ENCODE assay signal across 20 cellular contexts in the genomic region with DNA sequence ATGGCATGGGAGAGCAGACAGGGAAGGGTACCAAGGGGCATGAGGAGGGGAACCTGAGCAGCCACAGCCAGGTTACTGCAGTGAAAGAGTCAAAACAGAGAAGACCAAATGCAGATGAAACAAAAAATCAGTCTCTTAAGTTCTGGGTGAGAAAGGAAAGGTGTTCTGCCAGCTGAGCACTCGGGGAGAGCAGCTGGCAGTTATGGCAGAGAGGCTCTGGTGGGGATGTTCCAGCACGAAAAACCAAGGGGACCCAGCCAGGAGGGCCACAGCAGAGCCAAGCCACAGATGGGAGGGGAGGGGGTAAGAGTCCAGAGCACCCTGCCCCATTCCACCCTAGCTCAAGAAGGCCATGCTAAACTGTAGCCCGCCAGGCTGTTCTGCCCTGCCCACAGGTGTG. TPM values are rescaled to one million over a fixed set of nuclear protein-coding genes. Genes with fewer than 3 reads are reported as not detected.
DNase-seq lines count a peak whose midpoint lies in the region; ATAC-seq and TF ChIP-seq lines count a peak whose summit lies in the region.
"Had no signal": no experiment of that assay in that cellular context is flagged by ENCODE, and none has a peak within 500 bp of the region (broad histone marks: within the 10 kb centered on the region; RNA-seq: fewer than 3 reads in every experiment).

No MANE protein-coding gene starts in this region.

- no peak for DNase-seq in stimulated activated naive CD8-positive, alpha-beta T cell treated with anti-CD3 and anti-CD28 coated beads, Interleukin-15, Interleukin-2, amounts not matched to agents 100 U/mL and 50 U/mL, for 24 hours
- DNase-seq in activated naive CD8-positive, alpha-beta T cell treated with anti-CD3 and anti-CD28 coated beads, Interleukin-2, amount 50 U/mL, for 24 hours, result no peak
- no peak for DNase-seq in memory B cell (ENCODE audit: low spot score in 2 of 2)
- DNase-seq in type B pancreatic cell (ENCODE audit: extremely low spot score, unreplicated experiment), result no peak
- DNase-seq in GM19238 (ENCODE audit: insufficient read length, low spot score), result no peak
- DNase-seq in stimulated activated CD4-positive, alpha-beta T cell treated with anti-CD3 and anti-CD28 coated beads, Interleukin-1b, Interleukin-23, amount 100 ng/mL, for 48 hours, result no peak
- DNase-seq: ACHN; activated CD4-positive, alpha-beta T cell treated with anti-CD3 and anti-CD28 coated beads, Interleukin-2, amount 10 ng/mL, durations not matched to agents 24 days and 14 days; dermis blood vessel endothelial cell; DMS153; GF-D8; NCI-H1048; NCI-H2081 treated with DMSO at 0.1 percent for 48 hours; NCI-H524; stimulated activated CD4-positive, alpha-beta T cell treated with anti-CD3 and anti-CD28 coated beads, Interleukin-12 subunit alpha, Interleukin-12 subunit beta, amount 100 ng/mL, for 4 hours; SW 1271 had no signal

- peaks cover 28% of the 10 kb centered on the region for H3K4me1 Mint-ChIP-seq in stimulated activated naive CD8-positive, alpha-beta T cell treated with anti-CD3 and anti-CD28 coated beads, Interleukin-15, Interleukin-2, amounts not matched to agents 100 ng/mL and 50 ng/mL, for 24 hours (ENCODE audit: low read depth)
- H3K4me1 Mint-ChIP-seq in activated naive CD8-positive, alpha-beta T cell treated with anti-CD3 and anti-CD28 coated beads, Interleukin-2, amount 50 U/mL, for 24 hours, result peaks cover 33% of the 10 kb centered on the region
- H3K4me1 Mint-ChIP-seq in memory B cell, result peaks cover 40% of the 10 kb centered on the region
- H3K4me1 Mint-ChIP-seq in type B pancreatic cell (ENCODE audit: unreplicated experiment), result peaks cover 15% of the 10 kb centered on the region
- H3K4me1 Mint-ChIP-seq: mesothelial cell of epicardium had no signal

- peak overlapping the region; percentile 46 for H3K27ac Mint-ChIP-seq in stimulated activated naive CD8-positive, alpha-beta T cell treated with anti-CD3 and anti-CD28 coated beads, Interleukin-15, Interleukin-2, amounts not matched to agents 100 ng/mL and 50 ng/mL, for 24 hours
- peak overlapping the region; percentile 29 for H3K27ac Mint-ChIP-seq in activated naive CD8-positive, alpha-beta T cell treated with anti-CD3 and anti-CD28 coated beads, Interleukin-2, amount 50 U/mL, for 24 hours
- H3K27ac Mint-ChIP-seq in memory B cell (peak overlapping the region; percentile 17), type B pancreatic cell (peak overlapping the region; percentile 26)
- H3K27ac Mint-ChIP-seq: activated CD4-positive, alpha-beta T cell treated with anti-CD3 and anti-CD28 coated beads, Interleukin-2, amount 10 ng/mL, durations not matched to agents 24 days and 14 days; mesothelial cell of epicardium had no signal

- no peaks in the 10 kb centered on the region for H3K9me3 Mint-ChIP-seq in stimulated activated naive CD8-positive, alpha-beta T cell treated with anti-CD3 and anti-CD28 coated beads, Interleukin-15, Interleukin-2, amounts not matched to agents 100 ng/mL and 50 ng/mL, for 24 hours
- no peaks in the 10 kb centered on the region for H3K9me3 Mint-ChIP-seq in activated naive CD8-positive, alpha-beta T cell treated with anti-CD3 and anti-CD28 coated beads, Interleukin-2, amount 50 U/mL, for 24 hours
- H3K9me3 Mint-ChIP-seq in memory B cell (no peaks in the 10 kb centered on the region), type B pancreatic cell (no peaks in the 10 kb centered on the region)
- H3K9me3 Mint-ChIP-seq: activated CD4-positive, alpha-beta T cell treated with anti-CD3 and anti-CD28 coated beads, Interleukin-2, amount 10 ng/mL, durations not matched to agents 24 days and 14 days; mesothelial cell of epicardium had no signal

- peaks cover 57% of the 10 kb centered on the region for H3K36me3 Mint-ChIP-seq in stimulated activated naive CD8-positive, alpha-beta T cell treated with anti-CD3 and anti-CD28 coated beads, Interleukin-15, Interleukin-2, amounts not matched to agents 100 ng/mL and 50 ng/mL, for 24 hours (ENCODE audit: low read depth)
- peaks cover 42% of the 10 kb centered on the region for H3K36me3 Mint-ChIP-seq in activated naive CD8-positive, alpha-beta T cell treated with anti-CD3 and anti-CD28 coated beads, Interleukin-2, amount 50 U/mL, for 24 hours (ENCODE audit: low read depth)
- H3K36me3 Mint-ChIP-seq in memory B cell (peaks cover 43% of the 10 kb centered on the region), type B pancreatic cell (peaks cover 33% of the 10 kb centered on the region)

- no peak for ATAC-seq in stimulated activated naive CD8-positive, alpha-beta T cell treated with anti-CD3 and anti-CD28 coated beads, Interleukin-15, Interleukin-2, amounts not matched to agents 100 U/mL and 50 U/mL, for 24 hours
- no peak for ATAC-seq in activated naive CD8-positive, alpha-beta T cell treated with anti-CD3 and anti-CD28 coated beads, Interleukin-2, amount 50 U/mL, for 24 hours
- ATAC-seq in memory B cell (ENCODE audit: low read depth) (no peak), HG03460 (IDR thresholded peaks at IDR 0.05; ENCODE audit: unreplicated experiment) (no peak)
- ATAC-seq: Right ventricle myocardium inferior had no signal

- H3K4me3 Mint-ChIP-seq in stimulated activated naive CD8-positive, alpha-beta T cell treated with anti-CD3 and anti-CD28 coated beads, Interleukin-15, Interleukin-2, amounts not matched to agents 100 ng/mL and 50 ng/mL, for 24 hours, result no peak overlapping the region
- H3K4me3 Mint-ChIP-seq in activated naive CD8-positive, alpha-beta T cell treated with anti-CD3 and anti-CD28 coated beads, Interleukin-2, amount 50 U/mL, for 24 hours, result no peak overlapping the region
- H3K4me3 Mint-ChIP-seq in memory B cell, result no peak overlapping the region
- no peak overlapping the region for H3K4me3 Mint-ChIP-seq in type B pancreatic cell
- H3K4me3 Mint-ChIP-seq: activated CD4-positive, alpha-beta T cell treated with anti-CD3 and anti-CD28 coated beads, Interleukin-2, amount 10 ng/mL, durations not matched to agents 24 days and 14 days; mesothelial cell of epicardium had no signal

- no peaks in the 10 kb centered on the region for H3K27me3 Mint-ChIP-seq in stimulated activated naive CD8-positive, alpha-beta T cell treated with anti-CD3 and anti-CD28 coated beads, Interleukin-15, Interleukin-2, amounts not matched to agents 100 ng/mL and 50 ng/mL, for 24 hours
- no peaks in the 10 kb centered on the region for H3K27me3 Mint-ChIP-seq in activated naive CD8-positive, alpha-beta T cell treated with anti-CD3 and anti-CD28 coated beads, Interleukin-2, amount 50 U/mL, for 24 hours
- no peaks in the 10 kb centered on the region for H3K27me3 Mint-ChIP-seq in memory B cell
- no peaks in the 10 kb centered on the region for H3K27me3 Mint-ChIP-seq in type B pancreatic cell
- H3K27me3 Mint-ChIP-seq: activated CD4-positive, alpha-beta T cell treated with anti-CD3 and anti-CD28 coated beads, Interleukin-2, amount 10 ng/mL, durations not matched to agents 24 days and 14 days had no signal

- no peak for TF ChIP-seq CTCF in type B pancreatic cell (conservative IDR thresholded peaks at IDR 0.05)

RNA-seq across cellular contexts. Expression of gene STH, which starts 31.7 kb away (rescaled TPM):
- total RNA-seq in type B pancreatic cell (ENCODE audit: low replicate concordance), result not detected in 2 replicates
- total RNA-seq: activated CD4-positive, alpha-beta T cell treated with anti-CD3 and anti-CD28 coated beads, Interleukin-2, amount 10 ng/mL, durations not matched to agents 24 days and 14 days; dermis blood vessel endothelial cell; mesothelial cell of epicardium; Right ventricle myocardium inferior had no signal
